In genomic region chr19:46661735-46662592, GRCh38 we compare ENCODE assay signal across 8 cellular contexts. TPM values are rescaled to one million over a fixed set of nuclear protein-coding genes. Genes with fewer than 3 reads are reported as not detected.
A peak's percentile ranks its signal among the peaks of the same experiment; 100 is the strongest.
DNase-seq lines count a peak whose midpoint lies in the region; ATAC-seq and TF ChIP-seq lines count a peak whose summit lies in the region.

No MANE protein-coding gene starts in this region.

- H3K27ac ChIP-seq in spleen = peak overlapping the region; percentile 9 to 80 (median 68)

- peak; percentile 89 for DNase-seq in AG10803 (ENCODE audit: low read depth)
- peak; percentile 80 for DNase-seq in H7
- peak; percentile 77 for DNase-seq in NCI-H226
- DNase-seq in central memory CD4-positive, alpha-beta T cell = peak; percentile 77
- peak; percentile 93 for DNase-seq in islet precursor cell
- DNase-seq in spleen = peak; percentile 91

- H3K4me3 ChIP-seq in AG10803 (ENCODE audit: low read length) = peak overlapping the region; percentile 62
- H3K4me3 ChIP-seq in H7 (ENCODE audit: insufficient read depth, low read depth, low read length) = peak overlapping the region; percentile 16; the same call in 1 of the 2 replicates
- H3K4me3 ChIP-seq in spleen = peak overlapping the region; percentile 17 to 76 (median 50)

- H3K27me3 ChIP-seq in H7 (ENCODE audit: control insufficient read depth, insufficient read depth, low read length) = peaks cover 23% of the 10 kb centered on the region
- peaks cover 4 to 39% (median 27%) of the 10 kb centered on the region in 7 donors for H3K27me3 ChIP-seq in spleen (replicated peaks in 1 of 7)

- 6 to 8% (median 7%) methylated on average over 19 of the region's 19 CpGs for WGBS in spleen, 5 donors

- TF ChIP-seq CTCF in AG10803 (conservative IDR thresholded peaks at IDR 0.05; ENCODE audit: low read length) (peak; percentile 95), spleen (IDR thresholded peaks at IDR 0.05 in 8 of 11, conservative IDR thresholded peaks at IDR 0.05 in 3 of 11) (peak; percentile 67 to 93 (median 86))

- no peak for TF ChIP-seq POLR2A in spleen (IDR thresholded peaks at IDR 0.05)

- H3K36me3 ChIP-seq in H7 (replicated peaks; ENCODE audit: control insufficient read depth, insufficient read depth, low read length) = no peaks in the 10 kb centered on the region
- H3K36me3 ChIP-seq in spleen = no peaks in the 10 kb centered on the region

- no peaks in the 10 kb centered on the region for H3K9me3 ChIP-seq in spleen

- H3K4me1 ChIP-seq in spleen = peaks cover 20 to 46% (median 34%) of the 10 kb centered on the region in 6 donors

- intact Hi-C loops in spleen (cut with DNase I; ENCODE audit: low total_unique reads) = loop anchor here (5.0 to 10.0 kb wide), 2 partner anchors 50 to 127 kb away; no protein-coding TSS in a partner anchor

- ATAC-seq in activated CD4-positive, CD25-positive, alpha-beta regulatory T cell treated with anti-CD3 and anti-CD28 coated beads, Interleukin-2, amount 50 U/mL, for 24 hours = peak; percentile 35 to 39
- ATAC-seq in GM21367 (IDR thresholded peaks at IDR 0.05; ENCODE audit: unreplicated experiment) = no peak

RNA-seq across cellular contexts. Expression of gene DACT3, which starts 1.0 kb away (rescaled TPM):
- 0.37 and 0.55 TPM in 2 replicates for total RNA-seq in H7 (2014; rRNA removed; shearing (Covaris generic))
- 10 to 100 TPM in 1 of 7 donors, 1 to 10 TPM in 6; 4.9 to 10.4 (median 6.1) TPM for total RNA-seq in spleen
- polyA plus RNA-seq in spleen = 1 to 10 TPM; 1.6 to 4.1 (median 3.2) TPM

RNA-seq across cellular contexts. Expression of gene GNG8, which starts 26.0 kb away (rescaled TPM):
- total RNA-seq in H7 (2014; rRNA removed; shearing (Covaris generic)) = not detected in 2 replicates
- total RNA-seq in spleen = not detected
- not detected for polyA plus RNA-seq in spleen

RNA-seq across cellular contexts. Expression of gene PTGIR, which starts 37.1 kb away (rescaled TPM):
- 0.14 and 0.18 TPM in 2 replicates for total RNA-seq in H7 (2014; rRNA removed; shearing (Covaris generic))
- total RNA-seq in spleen = 10 to 100 TPM in 3 of 7 donors, 1 to 10 TPM in 4; 5.4 to 18.6 (median 8.6) TPM
- 1 to 10 TPM; 5.7 to 9.1 (median 5.9) TPM for polyA plus RNA-seq in spleen

RNA-seq across cellular contexts. Expression of gene PRKD2, which starts 55.0 kb away (rescaled TPM):
- total RNA-seq in H7 (2014; rRNA removed; shearing (Covaris generic)) = 29.4 and 29.5 TPM in 2 replicates
- total RNA-seq in spleen = 100 to 1,000 TPM in 4 of 7 donors, 10 to 100 TPM in 3; 76.3 to 127 (median 115) TPM
- polyA plus RNA-seq in spleen = 100 to 1,000 TPM in 2 of 3 donors, 10 to 100 TPM in 1; 63.4 to 132 (median 105) TPM
